8 cellular contexts compared by ENCODE assay signal in genomic region chr1:206496131-206496793, GRCh38. TPM values are rescaled to one million over a fixed set of nuclear protein-coding genes. Genes with fewer than 3 reads are reported as not detected.
DNase-seq lines count a peak whose midpoint lies in the region; ATAC-seq and TF ChIP-seq lines count a peak whose summit lies in the region.

No MANE protein-coding gene starts in this region.

- intact Hi-C loops in head of caudate nucleus (cut with DNase I) = no loop called here

- H3K27me3 ChIP-seq in neural progenitor cell = no peaks in the 10 kb centered on the region
- no peaks in the 10 kb centered on the region for H3K27me3 ChIP-seq in BE2C

- H3K9me3 ChIP-seq in neural progenitor cell (ENCODE audit: low read depth) (no peaks in the 10 kb centered on the region), BE2C (no peaks in the 10 kb centered on the region)

- H3K27me3 Mint-ChIP-seq in neural progenitor cell (ENCODE audit: insufficient read depth, low read depth) = peaks cover 5% of the 10 kb centered on the region

- no peaks in the 10 kb centered on the region for H4K20me1 ChIP-seq in neural progenitor cell (ENCODE audit: low read depth)

- peaks cover 1% of the 10 kb centered on the region for H3K36me3 Mint-ChIP-seq in neural progenitor cell

- no peaks in the 10 kb centered on the region for H3K36me3 ChIP-seq in neural progenitor cell
- no peaks in the 10 kb centered on the region for H3K36me3 ChIP-seq in BE2C

- H3K4me3 ChIP-seq in neural progenitor cell (no peak overlapping the region), BE2C (ENCODE audit: low read depth, low read length) (no peak overlapping the region)

- H3K9ac ChIP-seq in neural progenitor cell = no peak overlapping the region

- no peak for TF ChIP-seq CTCF in neural progenitor cell (IDR thresholded peaks at IDR 0.05)
- TF ChIP-seq CTCF in BE2C (IDR thresholded peaks at IDR 0.05; ENCODE audit: low read depth, low read length) = no peak

- no peak overlapping the region for H3K27ac ChIP-seq in neural progenitor cell

- no peaks in the 10 kb centered on the region for H3K4me1 Mint-ChIP-seq in neural progenitor cell

- no peaks in the 10 kb centered on the region for H3K79me2 ChIP-seq in neural progenitor cell (ENCODE audit: low read depth)

- peak overlapping the region; percentile 42 for H3K27ac Mint-ChIP-seq in neural progenitor cell

- no peak overlapping the region for H2AFZ ChIP-seq in neural progenitor cell (replicated peaks)

- DNase-seq in NCI-H345 (lab: John Stamatoyannopoulos, UW) (peak; percentile 44), NCI-H345 treated with DMSO at 0.1 percent for 48 hours (lab: John Stamatoyannopoulos, UW; ENCODE audit: unreplicated experiment) (no peak), NCI-H2196 (lab: John Stamatoyannopoulos, UW; ENCODE audit: unreplicated experiment) (peak; percentile 62), neural progenitor cell (ENCODE audit: low spot score) (no peak), COLO829 (ENCODE audit: low spot score) (no peak), BE2C (no peak), head of caudate nucleus (no peak)

- H3K4me2 ChIP-seq in neural progenitor cell = no peak overlapping the region

- no peaks in the 10 kb centered on the region for H3K9me3 Mint-ChIP-seq in neural progenitor cell

- peaks cover 6% of the 10 kb centered on the region for H3K4me1 ChIP-seq in neural progenitor cell
- H3K4me1 ChIP-seq in BE2C = no peaks in the 10 kb centered on the region

- H3F3A ChIP-seq in neural progenitor cell (ENCODE audit: low read depth) = no peaks in the 10 kb centered on the region

- peak; percentile 76 for ATAC-seq in GM21619 (IDR thresholded peaks at IDR 0.05; ENCODE audit: unreplicated experiment)

- no peak overlapping the region for H3K4me3 Mint-ChIP-seq in neural progenitor cell

RNA-seq across cellular contexts. Expression of gene RASSF5, which starts 11.1 kb away (rescaled TPM):
- 0.19 and 0.43 TPM in 2 replicates for total RNA-seq in neural progenitor cell (ENCODE audit: low replicate concordance)
- 1.3 TPM for polyA plus RNA-seq in BE2C (2012; ENCODE audit: insufficient read depth, insufficient read length, low read depth)

RNA-seq across cellular contexts. Expression of gene IKBKE, which starts 26.0 kb away (rescaled TPM):
- total RNA-seq in neural progenitor cell (ENCODE audit: low replicate concordance) = 0.26 and 2.7 TPM in 2 replicates
- not detected for polyA plus RNA-seq in BE2C (2012; ENCODE audit: insufficient read depth, insufficient read length, low read depth)

Comparison
In these comparisons a context has a peak if more than half of its experiments do, and no peak if none do; other contexts are left out.
1. DNase-seq: peak in NCI-H345 (single experiment) and NCI-H2196 (single experiment); none in NCI-H345 treated with DMSO at 0.1 percent for 48 hours (single experiment), neural progenitor cell (single experiment), COLO829 (single experiment), BE2C (single experiment) and head of caudate nucleus (0 of 42).